ENCODE assay signal across 27 cellular contexts in the genomic region with DNA sequence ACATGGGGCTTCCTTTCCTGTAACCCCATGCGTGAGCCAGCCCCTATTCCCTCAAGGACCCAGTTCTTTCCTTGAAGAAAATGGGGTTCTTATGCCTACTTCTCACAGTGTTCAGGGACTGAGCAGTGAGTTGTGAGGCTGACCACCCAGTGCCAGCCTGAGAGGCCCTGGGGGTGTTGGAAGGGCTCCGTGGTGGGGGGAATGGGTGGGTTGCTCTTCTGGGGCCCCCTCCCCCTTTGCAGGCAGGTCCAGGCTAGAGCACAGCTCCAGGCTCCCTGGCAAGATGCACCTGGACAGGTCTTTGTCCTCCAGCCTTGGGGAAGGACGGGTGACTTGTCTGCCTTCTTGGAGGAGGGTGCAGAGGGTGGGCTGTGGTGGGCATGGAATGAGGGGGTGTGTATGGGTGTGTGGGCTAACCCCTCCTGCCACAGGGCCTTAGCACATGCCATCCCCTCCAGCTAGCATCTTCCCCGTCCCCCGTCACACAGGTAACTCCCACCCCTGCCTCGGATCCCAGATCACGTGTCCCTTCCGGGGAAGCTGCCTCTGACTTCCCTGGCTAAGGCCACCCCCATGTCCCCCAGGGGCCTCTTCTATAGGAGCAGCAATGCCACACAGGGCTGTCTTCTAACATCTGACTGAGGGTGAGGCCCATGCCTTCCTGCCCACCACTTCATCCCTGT.
DNase-seq lines count a peak whose midpoint lies in the region; ATAC-seq and TF ChIP-seq lines count a peak whose summit lies in the region.
"Had no signal": no experiment of that assay in that cellular context is flagged by ENCODE, and none has a peak within 500 bp of the region (broad histone marks: within the 10 kb centered on the region; RNA-seq: fewer than 3 reads in every experiment).

No MANE protein-coding gene starts in this region.

- H3K79me2 ChIP-seq in H9 (ENCODE audit: insufficient read depth, low read length) (no peaks in the 10 kb centered on the region), osteoblast (ENCODE audit: insufficient read depth, low read length) (peaks cover 5% of the 10 kb centered on the region)
- H3K79me2 ChIP-seq: parathyroid adenoma had no signal

- no peaks in the 10 kb centered on the region for H3K4me1 ChIP-seq in H9 (ENCODE audit: insufficient read depth, low read length)
- H3K4me1 ChIP-seq in endodermal cell (ENCODE audit: control insufficient read depth, insufficient read depth, low read length) = no peaks in the 10 kb centered on the region
- H3K4me1 ChIP-seq in osteoblast (ENCODE audit: insufficient read depth, low read length) = peaks cover 37% of the 10 kb centered on the region
- H3K4me1 ChIP-seq: breast epithelium, left ventricle myocardium inferior, parathyroid adenoma, upper lobe of left lung had no signal

- ATAC-seq in activated CD4-positive, alpha-beta T cell treated with anti-CD3 and anti-CD28 coated beads for 36 hours = no peak
- no peak for ATAC-seq in GM18867 (IDR thresholded peaks at IDR 0.05; ENCODE audit: unreplicated experiment)
- ATAC-seq in naive thymus-derived CD8-positive, alpha-beta T cell = no peak
- ATAC-seq: T-cell had no signal

- no CpG with 5 or more reads among the region's 8 CpGs for WGBS in H9 (ENCODE audit: extremely low coverage, insufficient read length, low lambda C conversion rate)
- 86 to 92% methylated on average over 1 to 8 of the region's 8 CpGs for WGBS in endodermal cell (ENCODE audit: insufficient coverage in 1 of 2, insufficient read length in 1 of 2), 2 experiments

- H3K18ac ChIP-seq in H9 (ENCODE audit: insufficient read length, low read depth, low read length) = no peak overlapping the region

- no peaks in the 10 kb centered on the region for H3K36me3 Mint-ChIP-seq in activated CD4-positive, alpha-beta T cell treated with anti-CD3 and anti-CD28 coated beads for 36 hours (ENCODE audit: low read depth)
- H3K36me3 Mint-ChIP-seq in H9 (ENCODE audit: insufficient read depth in 1 of 3, low read depth in 3 of 3) = no peaks in the 10 kb centered on the region; a peak in 1 of 7 replicates
- no peaks in the 10 kb centered on the region for H3K36me3 Mint-ChIP-seq in endodermal cell (ENCODE audit: low read depth)
- H3K36me3 Mint-ChIP-seq in naive thymus-derived CD8-positive, alpha-beta T cell = no peaks in the 10 kb centered on the region
- H3K36me3 Mint-ChIP-seq: T-cell had no signal

- no peak overlapping the region for H2BK120ac ChIP-seq in H9 (ENCODE audit: low read depth, low read length, poor library complexity, severe bottlenecking)

- H2AFZ ChIP-seq in H9 (ENCODE audit: low read length) (no peak overlapping the region), osteoblast (ENCODE audit: low read length) (no peak overlapping the region)
- H2AFZ ChIP-seq: parathyroid adenoma had no signal

- DNase-seq in activated CD4-positive, alpha-beta T cell treated with anti-CD3 and anti-CD28 coated beads for 48 hours = peak; percentile 0
- DNase-seq in activated CD4-positive, alpha-beta T cell treated with anti-CD3 and anti-CD28 coated beads for 36 hours = no peak
- DNase-seq in H9 = peak; percentile 15
- peak; percentile 25 for DNase-seq in endodermal cell
- no peak for DNase-seq in osteoblast (ENCODE audit: insufficient read length, low spot score, missing footprints)
- DNase-seq in naive thymus-derived CD8-positive, alpha-beta T cell = no peak
- no peak for DNase-seq in GM20000 (ENCODE audit: low spot score)
- DNase-seq: activated CD4-positive, alpha-beta T cell treated with anti-CD3 and anti-CD28 coated beads, Interleukin-2, amount 10 ng/mL, durations not matched to agents 7 days and 5 days; activated T-cell treated with anti-CD3 and anti-CD28 coated beads for 4 hours; COR-L47; DMS79 treated with DMSO at 0.1 percent for 48 hours; left ventricle myocardium inferior; MV-4-11; NCI-H187; NCI-H226; NCI-H82; SHP77 treated with DMSO at 0.1 percent for 48 hours; stimulated activated naive CD4-positive, alpha-beta T cell treated with Interleukin-2 at 50 U/mL for 16 hours had no signal

- no peak overlapping the region for H3K4ac ChIP-seq in H9 (ENCODE audit: low read depth, low read length)

- H2BK15ac ChIP-seq in H9 (ENCODE audit: low read depth, low read length) = no peak overlapping the region

- H2AK5ac ChIP-seq in H9 (ENCODE audit: insufficient read length, low read length) = no peak overlapping the region

- H3K4me3 ChIP-seq in endodermal cell (ENCODE audit: low read length) (no peak overlapping the region), osteoblast (ENCODE audit: insufficient read depth, low read length) (no peak overlapping the region)
- H3K4me3 ChIP-seq: breast epithelium, left ventricle myocardium inferior, upper lobe of left lung had no signal

- H4K5ac ChIP-seq in H9 (ENCODE audit: insufficient read length, low read depth, low read length) = no peak overlapping the region

- no peak overlapping the region for H2BK12ac ChIP-seq in H9 (ENCODE audit: insufficient read length, low read depth, low read length)

- H3K9ac ChIP-seq in H9 (ENCODE audit: extremely low read depth, insufficient read length, low read length) (no peak overlapping the region), endodermal cell (ENCODE audit: extremely low read depth, low read length, poor library complexity, severe bottlenecking) (no peak overlapping the region)
- H3K9ac ChIP-seq: KMS-11, parathyroid adenoma had no signal

- no peaks in the 10 kb centered on the region for H3K9me3 Mint-ChIP-seq in activated CD4-positive, alpha-beta T cell treated with anti-CD3 and anti-CD28 coated beads for 36 hours (ENCODE audit: low read depth)
- peaks cover 5 to 10% of the 10 kb centered on the region in 2 experiments; a peak in 4 of 5 replicates for H3K9me3 Mint-ChIP-seq in H9
- H3K9me3 Mint-ChIP-seq in endodermal cell = peaks cover 14% of the 10 kb centered on the region
- H3K9me3 Mint-ChIP-seq in naive thymus-derived CD8-positive, alpha-beta T cell = peaks cover 0 to 11% (median 0%) of the 10 kb centered on the region in 9 donors
- H3K9me3 Mint-ChIP-seq: dendritic cell treated with granulocyte-macrophage colony-stimulating factor and Interleukin-4, amounts not matched to agents 40 ng/mL and 50 ng/mL, for 4 days had no signal

- H3K27me3 ChIP-seq in H9 (ENCODE audit: insufficient read depth, low read length) (no peaks in the 10 kb centered on the region), endodermal cell (ENCODE audit: control insufficient read depth, insufficient read depth, low read length, poor library complexity, severe bottlenecking) (no peaks in the 10 kb centered on the region), osteoblast (ENCODE audit: insufficient read depth, low read length) (no peaks in the 10 kb centered on the region)
- H3K27me3 ChIP-seq: upper lobe of left lung had no signal

- CTCF ChIA-PET in activated CD4-positive, alpha-beta T cell treated with anti-CD3 and anti-CD28 coated beads for 36 hours (lab: Charles Lee) = no interaction called here

- H3K27ac ChIP-seq in H9 (ENCODE audit: insufficient read length, low read depth, low read length) (no peak overlapping the region), endodermal cell (ENCODE audit: low read depth, low read length) (no peak overlapping the region), osteoblast (ENCODE audit: low read depth, low read length) (peak overlapping the region; percentile 73)
- H3K27ac ChIP-seq: 22Rv1, breast epithelium, KMS-11, left ventricle myocardium inferior, parathyroid adenoma, upper lobe of left lung had no signal

- H3K23me2 ChIP-seq in H9 (ENCODE audit: insufficient read length, low read depth, low read length, poor library complexity, severe bottlenecking) = no peaks in the 10 kb centered on the region

- no peak overlapping the region for H3K23ac ChIP-seq in H9 (ENCODE audit: insufficient read length, low read depth, low read length)

- H4K8ac ChIP-seq in H9 (replicated peaks; ENCODE audit: insufficient read length, low read depth, low read length) = no peak overlapping the region

- peaks cover 4% of the 10 kb centered on the region for H4K20me1 ChIP-seq in H9 (ENCODE audit: control insufficient read depth, insufficient read depth, insufficient read length)
- H4K20me1 ChIP-seq in osteoblast (ENCODE audit: insufficient read depth, low read length) = no peaks in the 10 kb centered on the region

- H3K56ac ChIP-seq in H9 (ENCODE audit: insufficient read length, low read depth, low read length) = no peak overlapping the region

- H4K91ac ChIP-seq in H9 (ENCODE audit: insufficient read length, low read depth, low read length) = no peak overlapping the region

- no peak overlapping the region for H3K4me3 Mint-ChIP-seq in activated CD4-positive, alpha-beta T cell treated with anti-CD3 and anti-CD28 coated beads for 36 hours
- no peak overlapping the region for H3K4me3 Mint-ChIP-seq in H9
- no peak overlapping the region for H3K4me3 Mint-ChIP-seq in endodermal cell
- no peak overlapping the region for H3K4me3 Mint-ChIP-seq in naive thymus-derived CD8-positive, alpha-beta T cell
- H3K4me3 Mint-ChIP-seq: activated CD4-positive, alpha-beta T cell treated with anti-CD3 and anti-CD28 coated beads, Interleukin-2, amount 10 ng/mL, durations not matched to agents 7 days and 5 days; B cell; dendritic cell treated with granulocyte-macrophage colony-stimulating factor and Interleukin-4, amounts not matched to agents 40 ng/mL and 50 ng/mL, for 4 days; T-cell had no signal

- no peaks in the 10 kb centered on the region for H3K27me3 Mint-ChIP-seq in activated CD4-positive, alpha-beta T cell treated with anti-CD3 and anti-CD28 coated beads for 36 hours
- H3K27me3 Mint-ChIP-seq in H9 (ENCODE audit: low read depth) = peaks cover 7% of the 10 kb centered on the region; the same call in 1 of the 2 replicates
- no peaks in the 10 kb centered on the region for H3K27me3 Mint-ChIP-seq in endodermal cell (ENCODE audit: insufficient read depth)
- H3K27me3 Mint-ChIP-seq in naive thymus-derived CD8-positive, alpha-beta T cell = peaks cover 0 to 5% (median 2%) of the 10 kb centered on the region in 5 donors
- H3K27me3 Mint-ChIP-seq: activated CD4-positive, alpha-beta T cell treated with anti-CD3 and anti-CD28 coated beads, Interleukin-2, amount 10 ng/mL, durations not matched to agents 7 days and 5 days had no signal

- H2BK5ac ChIP-seq in H9 (ENCODE audit: insufficient read length, low read length) = no peak overlapping the region

- H3K9me3 ChIP-seq in H9 (ENCODE audit: control insufficient read depth, low read depth, low read length) (peaks cover 5% of the 10 kb centered on the region), endodermal cell (ENCODE audit: control insufficient read depth, low read length) (peaks cover 8% of the 10 kb centered on the region), osteoblast (ENCODE audit: low read depth, low read length) (peaks cover 2% of the 10 kb centered on the region)

- H3T11ph ChIP-seq in H9 (ENCODE audit: low read length) = no peak overlapping the region

- no peaks in the 10 kb centered on the region for H3K36me3 ChIP-seq in endodermal cell (ENCODE audit: control insufficient read depth, insufficient read depth, low read length)
- H3K36me3 ChIP-seq in osteoblast (ENCODE audit: insufficient read depth, low read length) = no peaks in the 10 kb centered on the region
- H3K36me3 ChIP-seq: breast epithelium, left ventricle myocardium inferior, upper lobe of left lung had no signal

- H3K79me1 ChIP-seq in H9 (ENCODE audit: insufficient read depth, low read depth, low read length, poor library complexity, severe bottlenecking) = no peaks in the 10 kb centered on the region

- no peak overlapping the region for H3K14ac ChIP-seq in H9 (ENCODE audit: insufficient read depth, low read length)

- H3K4me2 ChIP-seq in H9 (ENCODE audit: insufficient read depth, insufficient read length, low read length) = no peak overlapping the region
- H3K4me2 ChIP-seq in osteoblast (ENCODE audit: insufficient read depth, low read length) = no peak overlapping the region
- H3K4me2 ChIP-seq: KMS-11 had no signal

- no peak overlapping the region for H3K27ac Mint-ChIP-seq in activated CD4-positive, alpha-beta T cell treated with anti-CD3 and anti-CD28 coated beads for 36 hours
- H3K27ac Mint-ChIP-seq in H9 (no peak overlapping the region), endodermal cell (no peak overlapping the region)
- H3K27ac Mint-ChIP-seq in naive thymus-derived CD8-positive, alpha-beta T cell = no peak overlapping the region
- H3K27ac Mint-ChIP-seq: activated CD4-positive, alpha-beta T cell treated with anti-CD3 and anti-CD28 coated beads, Interleukin-2, amount 10 ng/mL, durations not matched to agents 7 days and 5 days; B cell; dendritic cell treated with granulocyte-macrophage colony-stimulating factor and Interleukin-4, amounts not matched to agents 40 ng/mL and 50 ng/mL, for 4 days; T-cell had no signal

- no peak for TF ChIP-seq CTCF in H9 (conservative IDR thresholded peaks at IDR 0.05)
- TF ChIP-seq CTCF in endodermal cell (conservative IDR thresholded peaks at IDR 0.05) = no peak
- no peak for TF ChIP-seq CTCF in osteoblast (IDR thresholded peaks at IDR 0.05; ENCODE audit: extremely low read depth, low read depth, low read length)
- no peak for TF ChIP-seq CTCF in GM20000 (IDR thresholded peaks at IDR 0.05; ENCODE audit: extremely low read depth, missing control alignments)

- H2BK20ac ChIP-seq in H9 (ENCODE audit: low read depth, low read length, poor library complexity, severe bottlenecking) = no peak overlapping the region

- intact Hi-C loops in activated CD4-positive, alpha-beta T cell treated with anti-CD3 and anti-CD28 coated beads for 36 hours (cut with DNase I, micrococcal nuclease) = no loop called here

- POLR2A ChIA-PET in activated CD4-positive, alpha-beta T cell treated with anti-CD3 and anti-CD28 coated beads for 36 hours (lab: Charles Lee) = no interaction called here
- POLR2A ChIA-PET in naive thymus-derived CD8-positive, alpha-beta T cell (lab: Charles Lee) = no interaction called here

- no peaks in the 10 kb centered on the region for H3K4me1 Mint-ChIP-seq in activated CD4-positive, alpha-beta T cell treated with anti-CD3 and anti-CD28 coated beads for 36 hours
- H3K4me1 Mint-ChIP-seq in H9 (peaks cover 8 to 10% of the 10 kb centered on the region in 2 experiments; a peak in 3 of 4 replicates), endodermal cell (no peaks in the 10 kb centered on the region)
- peaks cover 0 to 4% (median 0%) of the 10 kb centered on the region in 4 donors for H3K4me1 Mint-ChIP-seq in naive thymus-derived CD8-positive, alpha-beta T cell
- H3K4me1 Mint-ChIP-seq: activated CD4-positive, alpha-beta T cell treated with anti-CD3 and anti-CD28 coated beads, Interleukin-2, amount 10 ng/mL, durations not matched to agents 7 days and 5 days; B cell; T-cell had no signal

Comparison
In these comparisons a context has a peak if more than half of its experiments do, and no peak if none do; other contexts are left out.
1. DNase-seq: peak in activated CD4-positive, alpha-beta T cell treated with anti-CD3 and anti-CD28 coated beads for 48 hours (single experiment), H9 (single experiment) and endodermal cell (single experiment); none in activated CD4-positive, alpha-beta T cell treated with anti-CD3 and anti-CD28 coated beads for 36 hours (single experiment), osteoblast (single experiment), naive thymus-derived CD8-positive, alpha-beta T cell (0 of 10) and GM20000 (single experiment).